Comparison of ENCODE assay signal across 11 cellular contexts in genomic region chr12:113504917-113505316, GRCh38. TPM values are rescaled to one million over a fixed set of nuclear protein-coding genes. Genes with fewer than 3 reads are reported as not detected.
"Had no signal": no experiment of that assay in that cellular context is flagged by ENCODE, and none has a peak within 500 bp of the region (broad histone marks: within the 10 kb centered on the region; RNA-seq: fewer than 3 reads in every experiment).

No MANE protein-coding gene starts in this region.

- H2AFZ ChIP-seq: GM23248, GM23338 had no signal

- H3K9me3 ChIP-seq: HAP-1 had no signal

- H3K36me3 ChIP-seq: HAP-1 had no signal

- ATAC-seq: GM23338, HCT116 had no signal

- FAIRE-seq: H54 had no signal

- H3K4me3 ChIP-seq: GM23248, GM23338, HAP-1 had no signal

- H3K9ac ChIP-seq: GM23248 had no signal

- H3K4me2 ChIP-seq: GM23338 had no signal

- DNase-seq: GM23248, GOT3, H7, H9, HCEC 1CT, HFFc6 had no signal

- H3K27ac ChIP-seq: GM23248 had no signal

RNA-seq across cellular contexts. Expression of gene LHX5, which starts 33.2 kb away (rescaled TPM):
- total RNA-seq: GM23248, GM23338, H4, HFFc6 had no signal
- polyA plus RNA-seq: GM23248 had no signal
